14 cellular contexts compared by ENCODE assay signal in genomic region chr10:62511656-62512055, GRCh38.
DNase-seq lines count a peak whose midpoint lies in the region; ATAC-seq lines count a peak whose summit lies in the region.
"Had no signal": no experiment of that assay in that cellular context is flagged by ENCODE, and none has a peak within 500 bp of the region (broad histone marks: within the 10 kb centered on the region; RNA-seq: fewer than 3 reads in every experiment).

No MANE protein-coding gene starts in this region.

- no peaks in the 10 kb centered on the region for H3K36me3 Mint-ChIP-seq in activated naive CD4-positive, alpha-beta T cell treated with anti-CD3 and anti-CD28 coated beads for 36 hours (ENCODE audit: low read depth)
- H3K36me3 Mint-ChIP-seq: activated naive CD8-positive, alpha-beta T cell treated with anti-CD3 and anti-CD28 coated beads, Interleukin-2, amount 10 ng/mL, durations not matched to agents 7 days and 5 days had no signal

- H3K4me3 Mint-ChIP-seq in activated naive CD4-positive, alpha-beta T cell treated with anti-CD3 and anti-CD28 coated beads for 36 hours, result no peak overlapping the region
- H3K4me3 Mint-ChIP-seq: activated naive CD8-positive, alpha-beta T cell treated with anti-CD3 and anti-CD28 coated beads, Interleukin-2, amount 10 ng/mL, durations not matched to agents 7 days and 5 days had no signal

- intact Hi-C loops in activated naive CD4-positive, alpha-beta T cell treated with anti-CD3 and anti-CD28 coated beads for 36 hours (cut with micrococcal nuclease), result no loop called here
- intact Hi-C loops in Right ventricle myocardium inferior (cut with DNase I), result no loop called here

- no peaks in the 10 kb centered on the region for H3K9me3 Mint-ChIP-seq in activated naive CD4-positive, alpha-beta T cell treated with anti-CD3 and anti-CD28 coated beads for 36 hours

- CTCF ChIA-PET in activated naive CD4-positive, alpha-beta T cell treated with anti-CD3 and anti-CD28 coated beads for 36 hours (lab: Charles Lee), result no interaction called here

- no peaks in the 10 kb centered on the region for H3K27me3 Mint-ChIP-seq in activated naive CD4-positive, alpha-beta T cell treated with anti-CD3 and anti-CD28 coated beads for 36 hours (ENCODE audit: low read depth)
- H3K27me3 Mint-ChIP-seq: activated naive CD8-positive, alpha-beta T cell treated with anti-CD3 and anti-CD28 coated beads, Interleukin-2, amount 10 ng/mL, durations not matched to agents 7 days and 5 days had no signal

- no peak overlapping the region for H3K27ac Mint-ChIP-seq in activated naive CD4-positive, alpha-beta T cell treated with anti-CD3 and anti-CD28 coated beads for 36 hours
- H3K27ac Mint-ChIP-seq: activated naive CD8-positive, alpha-beta T cell treated with anti-CD3 and anti-CD28 coated beads, Interleukin-2, amount 10 ng/mL, durations not matched to agents 7 days and 5 days had no signal

- no peaks in the 10 kb centered on the region for H3K4me1 Mint-ChIP-seq in activated naive CD4-positive, alpha-beta T cell treated with anti-CD3 and anti-CD28 coated beads for 36 hours (ENCODE audit: low read depth)

- ATAC-seq in GM18502 (IDR thresholded peaks at IDR 0.05; ENCODE audit: poor library complexity, unreplicated experiment), result peak; percentile 93
- peak; percentile 85 for ATAC-seq in GM19452 (IDR thresholded peaks at IDR 0.05; ENCODE audit: unreplicated experiment)
- peak; percentile 87 for ATAC-seq in HG02870 (IDR thresholded peaks at IDR 0.05; ENCODE audit: unreplicated experiment)
- ATAC-seq in HG03565 (IDR thresholded peaks at IDR 0.05; ENCODE audit: unreplicated experiment), result peak; percentile 92
- no peak for ATAC-seq in Right ventricle myocardium inferior
- ATAC-seq: gastroesophageal sphincter had no signal

- no peak for DNase-seq in hippocampal formation (lab: John Stamatoyannopoulos, UW)
- no peak for DNase-seq in activated naive CD4-positive, alpha-beta T cell treated with anti-CD3 and anti-CD28 coated beads for 36 hours
- DNase-seq in Right ventricle myocardium inferior (ENCODE audit: missing footprints), result no peak
- no peak for DNase-seq in activated CD4-positive, alpha-beta T cell treated with anti-CD3 and anti-CD28 coated beads for 1 hour
- DNase-seq: activated CD4-positive, alpha-beta T cell treated with anti-CD3 and anti-CD28 coated beads, Interleukin-2, amount 50 U/mL, for 1 hour; activated naive CD8-positive, alpha-beta T cell treated with anti-CD3 and anti-CD28 coated beads, Interleukin-2, amount 10 ng/mL, durations not matched to agents 7 days and 5 days; MG63; ovary; stimulated activated CD4-positive, alpha-beta T cell treated with anti-CD3 and anti-CD28 coated beads, Interleukin-2, amount 100 ng/mL, for 24 hours had no signal
